ENCODE assay signal across 8 cellular contexts in the genomic region with DNA sequence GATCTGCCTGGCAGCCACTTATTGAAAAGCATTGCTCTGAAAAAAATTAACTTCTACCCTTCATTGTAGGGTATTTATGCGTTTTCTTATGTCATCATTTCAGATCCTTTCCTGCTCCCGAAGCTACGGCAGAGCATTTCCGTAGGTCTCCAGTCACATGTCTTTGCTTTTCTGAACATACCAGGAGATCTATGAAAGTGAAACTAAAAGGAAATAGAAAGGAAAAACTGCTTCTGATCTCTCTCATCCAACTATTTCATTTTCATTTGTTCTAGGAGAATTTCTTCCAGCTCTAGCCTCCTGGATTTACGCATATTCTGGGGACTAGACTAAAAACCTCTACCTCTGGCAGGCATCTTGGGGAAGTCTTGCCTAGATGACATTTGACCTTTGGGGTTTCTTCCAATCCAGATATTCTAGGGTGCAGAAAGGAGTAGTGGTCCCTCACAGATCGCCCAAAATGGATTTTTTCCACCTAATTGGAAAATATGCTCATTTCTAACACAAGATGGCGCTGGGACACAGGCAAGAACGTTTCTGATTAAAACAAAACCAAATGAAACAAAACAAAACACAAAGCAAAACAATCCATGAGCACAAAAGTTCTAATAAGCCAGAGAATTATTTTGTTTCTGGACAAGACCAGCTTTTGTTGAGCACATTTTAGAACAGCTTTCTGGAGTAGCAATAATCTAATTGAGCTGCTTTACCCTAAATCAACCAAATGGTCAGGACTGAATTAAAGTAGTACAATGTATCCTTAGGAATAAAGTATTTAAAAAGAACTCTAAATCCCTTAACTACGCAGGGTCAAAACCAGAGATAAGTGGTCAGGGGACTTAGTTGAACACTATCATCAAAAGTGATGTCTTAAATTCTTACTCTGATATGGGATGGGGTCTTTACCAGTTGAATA. TPM values are rescaled to one million over a fixed set of nuclear protein-coding genes. Genes with fewer than 3 reads are reported as not detected.
DNase-seq lines count a peak whose midpoint lies in the region; ATAC-seq and TF ChIP-seq lines count a peak whose summit lies in the region.

No MANE protein-coding gene starts in this region.

- no peak overlapping the region for H3K4me3 ChIP-seq in DND-41 (ENCODE audit: low read depth in 1 of 2, low read length in 2 of 2)

- H3K4me3 Mint-ChIP-seq in activated T-helper 17 cell treated with anti-CD3 and anti-CD28 coated beads, Interleukin-2, amount 50 U/mL, for 72 hours: peak overlapping the region; percentile 46
- H3K4me3 Mint-ChIP-seq in glutamatergic neuron (ENCODE audit: unreplicated experiment): peak overlapping the region; percentile 6

- H3K4me2 ChIP-seq in DND-41 (ENCODE audit: insufficient read depth, low read length): peak overlapping the region; percentile 17

- peaks cover 6% of the 10 kb centered on the region; the same call in 1 of the 2 replicates for H3K4me1 ChIP-seq in DND-41 (ENCODE audit: insufficient read depth, low read length)

- H2AFZ ChIP-seq in DND-41 (ENCODE audit: low read depth, low read length): peak overlapping the region; percentile 46

- H3K36me3 ChIP-seq in DND-41 (ENCODE audit: insufficient read depth, low read length): no peaks in the 10 kb centered on the region

- no peaks in the 10 kb centered on the region for H4K20me1 ChIP-seq in DND-41 (ENCODE audit: insufficient read depth, low read length)

- H3K4me1 Mint-ChIP-seq in activated T-helper 17 cell treated with anti-CD3 and anti-CD28 coated beads, Interleukin-2, amount 50 U/mL, for 72 hours: peaks cover 7% of the 10 kb centered on the region
- peaks cover 4% of the 10 kb centered on the region for H3K4me1 Mint-ChIP-seq in glutamatergic neuron (ENCODE audit: low read depth, unreplicated experiment)

- no peaks in the 10 kb centered on the region for H3K36me3 Mint-ChIP-seq in activated T-helper 17 cell treated with anti-CD3 and anti-CD28 coated beads, Interleukin-2, amount 50 U/mL, for 72 hours (ENCODE audit: low read depth)
- H3K36me3 Mint-ChIP-seq in glutamatergic neuron (ENCODE audit: unreplicated experiment): no peaks in the 10 kb centered on the region

- H3K79me2 ChIP-seq in DND-41 (ENCODE audit: insufficient read depth, low read length): no peaks in the 10 kb centered on the region

- H3K27me3 ChIP-seq in DND-41 (ENCODE audit: insufficient read depth, low read length, poor library complexity): peaks cover 9% of the 10 kb centered on the region

- peak; percentile 94 for TF ChIP-seq CTCF in 22Rv1 (IDR thresholded peaks at IDR 0.05)
- TF ChIP-seq CTCF in DND-41 (IDR thresholded peaks at IDR 0.05; ENCODE audit: borderline replicate concordance, extremely low read depth, low read length, poor library complexity, severe bottlenecking): peak; percentile 83
- TF ChIP-seq CTCF in glutamatergic neuron (IDR thresholded peaks at IDR 0.05; ENCODE audit: partially characterized antibody, unreplicated experiment): peak; percentile 81

- no peaks in the 10 kb centered on the region for H3K9me3 Mint-ChIP-seq in activated T-helper 17 cell treated with anti-CD3 and anti-CD28 coated beads, Interleukin-2, amount 50 U/mL, for 72 hours
- peaks cover 2% of the 10 kb centered on the region for H3K9me3 Mint-ChIP-seq in glutamatergic neuron (ENCODE audit: unreplicated experiment)

- DNase-seq in DND-41: peak; percentile 37
- peak; percentile 65 for DNase-seq in NCI-H1694 treated with DMSO at 0.1 percent for 48 hours (lab: John Stamatoyannopoulos, UW)
- DNase-seq in glutamatergic neuron: no peak
- peak; percentile 74 for DNase-seq in pons (ENCODE audit: low spot score)

- H3K9ac ChIP-seq in DND-41 (ENCODE audit: low read depth, low read length): no peak overlapping the region

- ATAC-seq in DND-41 (ENCODE audit: insufficient read depth, low read depth): no peak; the same call in 2 of the 3 replicates
- no peak for ATAC-seq in activated T-helper 17 cell treated with anti-CD3 and anti-CD28 coated beads, Interleukin-2, amount 50 U/mL, for 72 hours (replicated peaks)
- ATAC-seq in GM19452 (IDR thresholded peaks at IDR 0.05; ENCODE audit: unreplicated experiment): no peak
- no peak for ATAC-seq in GM18502 (IDR thresholded peaks at IDR 0.05; ENCODE audit: poor library complexity, unreplicated experiment)

- H3K9me3 ChIP-seq in DND-41 (ENCODE audit: insufficient read depth, low read length, severe bottlenecking): no peaks in the 10 kb centered on the region

- peak overlapping the region; percentile 53 for H3K27ac Mint-ChIP-seq in activated T-helper 17 cell treated with anti-CD3 and anti-CD28 coated beads, Interleukin-2, amount 50 U/mL, for 72 hours
- H3K27ac Mint-ChIP-seq in glutamatergic neuron (ENCODE audit: unreplicated experiment): no peak overlapping the region

- H3K27me3 Mint-ChIP-seq in activated T-helper 17 cell treated with anti-CD3 and anti-CD28 coated beads, Interleukin-2, amount 50 U/mL, for 72 hours: no peaks in the 10 kb centered on the region
- H3K27me3 Mint-ChIP-seq in glutamatergic neuron (ENCODE audit: unreplicated experiment): no peaks in the 10 kb centered on the region

- H3K27ac ChIP-seq in 22Rv1 (no peak overlapping the region), DND-41 (ENCODE audit: low read length) (no peak overlapping the region)

RNA-seq across cellular contexts. Expression of a gene that starts 12.2 kb away (rescaled TPM):
- 10 to 100 TPM; 17.4 to 18.6 TPM for total RNA-seq in activated T-helper 17 cell treated with anti-CD3 and anti-CD28 coated beads, Interleukin-2, amount 50 U/mL, for 72 hours
- 19.0 TPM for total RNA-seq in glutamatergic neuron (ENCODE audit: unreplicated experiment)
